In the genomic region with DNA sequence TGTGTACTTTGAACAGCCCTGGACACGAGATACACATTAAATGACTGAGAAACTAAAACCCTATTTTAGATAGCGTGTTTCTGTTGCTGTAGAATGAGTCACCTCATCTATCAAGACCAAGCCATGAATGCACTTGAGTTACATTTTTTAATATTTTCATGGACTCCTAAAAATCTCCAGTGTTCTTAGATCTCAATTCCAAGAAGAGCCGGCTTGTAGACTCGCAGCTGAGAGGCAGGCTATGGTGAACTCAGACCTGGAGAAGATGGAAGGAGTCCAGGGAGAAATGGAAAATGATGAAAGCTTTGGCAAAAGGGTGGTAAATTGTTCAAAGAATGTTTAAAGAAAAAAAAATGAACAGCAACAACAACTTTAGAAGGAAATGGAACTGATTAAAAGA, we compare ENCODE assay signal across 34 cellular contexts.
"Had no signal": no experiment of that assay in that cellular context is flagged by ENCODE, and none has a peak within 500 bp of the region (broad histone marks: within the 10 kb centered on the region; RNA-seq: fewer than 3 reads in every experiment).

No MANE protein-coding gene starts in this region.

- ATAC-seq: activated CD4-positive, CD25-positive, alpha-beta regulatory T cell treated with anti-CD3 and anti-CD28 coated beads, Interleukin-2, amount 50 U/mL, for 24 hours; gastroesophageal sphincter; left colon; naive thymus-derived CD8-positive, alpha-beta T cell; psoas muscle had no signal

- H2AFZ ChIP-seq: parathyroid adenoma had no signal

- DNase-seq: activated CD4-positive, alpha-beta memory T cell treated with anti-CD3 and anti-CD28 coated beads for 36 hours; activated CD4-positive, alpha-beta T cell treated with anti-CD3 and anti-CD28 coated beads for 48 hours; activated CD8-positive, alpha-beta memory T cell treated with anti-CD3 and anti-CD28 coated beads, Interleukin-2, amount 50 U/mL, for 4 hours; activated gamma-delta T cell; activated naive CD4-positive, alpha-beta T cell treated with anti-CD3 and anti-CD28 coated beads, Interleukin-2, amount 10 ng/mL, durations not matched to agents 7 days and 5 days; activated T-cell treated with anti-CD3 and anti-CD28 coated beads, Interleukin-2, amount 50 U/mL, for 1 hour; amygdala; central memory CD4-positive, alpha-beta T cell; endodermal cell; hippocampal formation; immature natural killer cell; kidney; left colon; naive thymus-derived CD8-positive, alpha-beta T cell; nucleus accumbens; psoas muscle; stimulated activated CD4-positive, alpha-beta T cell treated with anti-CD3 and anti-CD28 coated beads, Interleukin-15, amount 100 ng/mL, for 24 hours; stimulated activated CD4-positive, alpha-beta T cell treated with anti-CD3 and anti-CD28 coated beads, Interleukin-2, amount 100 ng/mL, for 24 hours; stimulated activated naive CD4-positive, alpha-beta T cell; T-helper 9 cell had no signal

- H3K4me3 ChIP-seq: breast epithelium, esophagus muscularis mucosa, gastroesophageal sphincter, psoas muscle, smooth muscle cell, tibial nerve had no signal

- H3K27ac Mint-ChIP-seq: activated CD4-positive, alpha-beta memory T cell treated with anti-CD3 and anti-CD28 coated beads for 36 hours; activated naive CD4-positive, alpha-beta T cell treated with anti-CD3 and anti-CD28 coated beads, Interleukin-2, amount 10 ng/mL, durations not matched to agents 7 days and 5 days; activated T-helper 1 cell treated with anti-CD3 and anti-CD28 coated beads, Interleukin-12 subunit alpha, Interleukin-12 subunit beta, Interleukin-2, Interleukin-4 antibody, amounts not matched to agents 30 ng/mL and 10 ng/mL and 1 ng/mL, durations not matched to agents 14 hours and 24 hours and 36 hours; dendritic cell treated with granulocyte-macrophage colony-stimulating factor and Interleukin-4, amounts not matched to agents 40 ng/mL and 50 ng/mL, for 4 days; endodermal cell; immature natural killer cell; memory B cell; naive thymus-derived CD8-positive, alpha-beta T cell; T-helper 1 cell treated with Interleukin-12 subunit alpha and Interleukin-12 subunit beta and Interleukin-4 antibody, amounts not matched to agents 30 μg/mL and 1 μg/mL, for 36 hours had no signal

- H3K36me3 Mint-ChIP-seq: activated CD4-positive, alpha-beta memory T cell treated with anti-CD3 and anti-CD28 coated beads for 36 hours; activated naive CD4-positive, alpha-beta T cell treated with anti-CD3 and anti-CD28 coated beads, Interleukin-2, amount 10 ng/mL, durations not matched to agents 7 days and 5 days; immature natural killer cell; memory B cell; naive thymus-derived CD8-positive, alpha-beta T cell had no signal

- H3K4me3 Mint-ChIP-seq: activated CD4-positive, alpha-beta memory T cell treated with anti-CD3 and anti-CD28 coated beads for 36 hours; activated naive CD4-positive, alpha-beta T cell treated with anti-CD3 and anti-CD28 coated beads, Interleukin-2, amount 10 ng/mL, durations not matched to agents 7 days and 5 days; activated T-helper 1 cell treated with anti-CD3 and anti-CD28 coated beads, Interleukin-12 subunit alpha, Interleukin-12 subunit beta, Interleukin-2, Interleukin-4 antibody, amounts not matched to agents 30 ng/mL and 10 ng/mL and 1 ng/mL, durations not matched to agents 14 hours and 24 hours and 36 hours; dendritic cell treated with granulocyte-macrophage colony-stimulating factor and Interleukin-4, amounts not matched to agents 40 ng/mL and 50 ng/mL, for 4 days; endodermal cell; immature natural killer cell; memory B cell; naive thymus-derived CD8-positive, alpha-beta T cell; neural crest cell; T-helper 1 cell treated with Interleukin-12 subunit alpha and Interleukin-12 subunit beta and Interleukin-4 antibody, amounts not matched to agents 30 μg/mL and 1 μg/mL, for 36 hours had no signal

- H3K27ac ChIP-seq: esophagus muscularis mucosa, gastroesophageal sphincter, parathyroid adenoma, psoas muscle, tibial nerve, VCaP had no signal

- H3K9ac ChIP-seq: parathyroid adenoma had no signal

- FAIRE-seq: kidney, TTC549 had no signal

- H3K9me3 Mint-ChIP-seq: activated CD4-positive, alpha-beta memory T cell treated with anti-CD3 and anti-CD28 coated beads for 36 hours; activated naive CD4-positive, alpha-beta T cell treated with anti-CD3 and anti-CD28 coated beads, Interleukin-2, amount 10 ng/mL, durations not matched to agents 7 days and 5 days; activated T-helper 1 cell treated with anti-CD3 and anti-CD28 coated beads, Interleukin-12 subunit alpha, Interleukin-12 subunit beta, Interleukin-2, Interleukin-4 antibody, amounts not matched to agents 30 ng/mL and 10 ng/mL and 1 ng/mL, durations not matched to agents 14 hours and 24 hours and 36 hours; endodermal cell; neural crest cell; T-helper 1 cell treated with Interleukin-12 subunit alpha and Interleukin-12 subunit beta and Interleukin-4 antibody, amounts not matched to agents 30 μg/mL and 1 μg/mL, for 36 hours had no signal

- H3K36me3 ChIP-seq: breast epithelium, esophagus muscularis mucosa, gastroesophageal sphincter, tibial nerve had no signal

- H3K4me1 ChIP-seq: breast epithelium, esophagus muscularis mucosa, gastroesophageal sphincter, parathyroid adenoma, psoas muscle, tibial nerve had no signal

- H3K27me3 ChIP-seq: esophagus muscularis mucosa, gastroesophageal sphincter, tibial nerve had no signal

- H3K9me3 ChIP-seq: esophagus muscularis mucosa, gastroesophageal sphincter, psoas muscle, tibial nerve had no signal

- H3K79me2 ChIP-seq: parathyroid adenoma had no signal

- H3K4me1 Mint-ChIP-seq: activated naive CD4-positive, alpha-beta T cell treated with anti-CD3 and anti-CD28 coated beads, Interleukin-2, amount 10 ng/mL, durations not matched to agents 7 days and 5 days; endodermal cell; immature natural killer cell; memory B cell; naive thymus-derived CD8-positive, alpha-beta T cell; neural crest cell had no signal

- H3K27me3 Mint-ChIP-seq: activated CD4-positive, alpha-beta memory T cell treated with anti-CD3 and anti-CD28 coated beads for 36 hours; activated naive CD4-positive, alpha-beta T cell treated with anti-CD3 and anti-CD28 coated beads, Interleukin-2, amount 10 ng/mL, durations not matched to agents 7 days and 5 days; dendritic cell treated with granulocyte-macrophage colony-stimulating factor and Interleukin-4, amounts not matched to agents 40 ng/mL and 50 ng/mL, for 4 days; memory B cell had no signal

- H3K4me2 ChIP-seq: smooth muscle cell had no signal
